25 cellular contexts compared by ENCODE assay signal in the genomic region with DNA sequence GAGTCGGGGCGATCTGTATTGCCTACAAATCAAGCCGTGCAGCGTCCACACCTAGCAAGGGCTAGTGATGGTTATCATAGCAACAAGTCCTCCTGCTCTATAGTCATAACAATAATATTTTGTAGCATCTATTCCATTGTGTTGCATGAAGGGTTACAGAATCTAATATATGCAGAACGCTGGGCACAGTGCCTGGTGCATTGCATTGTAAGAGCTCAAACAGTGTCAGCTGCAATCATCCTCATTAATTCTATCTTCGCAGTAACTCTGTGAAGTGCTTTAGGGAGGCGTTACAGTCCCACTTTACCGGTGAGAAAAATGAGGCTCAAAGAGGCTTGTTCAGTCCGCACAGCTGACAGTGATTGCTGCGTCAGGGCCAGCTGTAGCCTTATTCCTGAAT.
"Had no signal": no experiment of that assay in that cellular context is flagged by ENCODE, and none has a peak within 500 bp of the region (broad histone marks: within the 10 kb centered on the region; RNA-seq: fewer than 3 reads in every experiment).

No MANE protein-coding gene starts in this region.

- DNase-seq: activated CD4-positive, alpha-beta T cell treated with anti-CD3 and anti-CD28 coated beads for 48 hours; activated CD4-positive, alpha-beta T cell treated with anti-CD3 and anti-CD28 coated beads, Interleukin-2, amount 50 U/mL, for 48 hours; activated CD8-positive, alpha-beta memory T cell treated with anti-CD3 and anti-CD28 coated beads for 24 hours; activated effector memory CD4-positive, alpha-beta T cell treated with anti-CD3 and anti-CD28 coated beads, Interleukin-2, amount 50 U/mL, for 16 hours; activated naive CD4-positive, alpha-beta T cell treated with anti-CD3 and anti-CD28 coated beads for 36 hours; activated naive CD8-positive, alpha-beta T cell treated with anti-CD3 and anti-CD28 coated beads for 36 hours; activated T-cell treated with anti-CD3 and anti-CD28 coated beads, Interleukin-2, amount 50 U/mL, for 1 hour; adrenal gland; aorta; body of pancreas; effector memory CD4-positive, alpha-beta T cell; lower lobe of right lung; mucosa of descending colon; sigmoid colon; small intestine; stimulated activated CD4-positive, alpha-beta T cell treated with anti-CD3 and anti-CD28 coated beads, Interleukin-4, amount 100 ng/mL, for 24 hours; T-helper 17 cell; T1000; upper lobe of left lung; WERI-Rb-1 had no signal

- ATAC-seq: activated CD4-positive, CD25-positive, alpha-beta regulatory T cell treated with anti-CD3 and anti-CD28 coated beads, Interleukin-2, amount 50 U/mL, for 24 hours; body of pancreas; gastroesophageal sphincter; left lobe of liver; lower lobe of right lung; mucosa of descending colon; natural killer cell treated with Interleukin-12 subunit alpha and Interleukin-12 subunit beta and Interleukin-15 and Interleukin-18, amount 100 ng/mL, for 72 hours; stimulated activated effector memory CD8-positive, alpha-beta T cell treated with anti-CD3 and anti-CD28 coated beads, Interleukin-12 subunit alpha, Interleukin-12 subunit beta, amount 100 ng/mL, for 72 hours; T-helper 17 cell had no signal
